ENCODE assay signal across 23 cellular contexts in the genomic region with DNA sequence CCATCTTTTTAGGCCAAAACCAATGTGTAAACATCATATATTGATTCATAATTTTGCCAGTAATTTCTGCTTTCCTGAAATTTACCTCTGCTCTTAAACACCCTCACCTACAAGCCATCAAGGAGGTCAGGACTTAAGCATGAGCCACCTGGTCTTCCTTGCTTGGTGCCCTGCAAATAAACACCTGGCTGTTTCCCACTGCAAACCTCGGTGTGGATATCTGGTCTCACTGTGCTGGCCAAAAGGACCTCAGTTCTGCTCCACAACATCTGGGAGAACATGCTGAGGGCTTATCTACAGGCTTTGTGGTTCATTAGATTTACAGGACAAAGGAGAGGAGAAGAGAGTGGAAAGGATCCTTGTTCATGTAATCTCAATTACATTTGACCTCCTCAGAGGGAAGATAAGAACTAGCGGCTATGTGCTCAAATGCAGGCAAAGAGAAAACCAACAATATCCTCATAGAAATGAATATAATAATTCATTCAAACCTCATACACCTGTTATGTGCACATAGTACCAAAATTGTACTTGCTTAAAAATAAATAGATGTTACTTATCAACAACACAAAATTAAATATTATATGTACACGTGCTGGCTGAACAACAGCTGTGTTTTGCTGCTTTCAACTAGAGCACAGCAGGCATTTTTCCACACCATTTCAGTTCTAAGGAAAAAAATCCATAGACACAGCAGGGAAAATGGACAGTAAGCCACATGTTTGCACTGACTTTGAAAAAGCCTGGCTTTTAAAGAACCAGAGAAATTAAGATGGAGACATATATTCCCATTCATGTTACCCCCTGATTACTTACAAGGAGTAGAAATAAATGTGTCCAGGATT.
DNase-seq lines count a peak whose midpoint lies in the region; TF ChIP-seq lines count a peak whose summit lies in the region.
"Had no signal": no experiment of that assay in that cellular context is flagged by ENCODE, and none has a peak within 500 bp of the region (broad histone marks: within the 10 kb centered on the region; RNA-seq: fewer than 3 reads in every experiment).

No MANE protein-coding gene starts in this region.

- no peak for TF ChIP-seq CTCF in choroid plexus epithelial cell (conservative IDR thresholded peaks at IDR 0.05; ENCODE audit: low read depth, low read length)

- DNase-seq in NCI-H2107 treated with DMSO at 0.1 percent for 48 hours (lab: John Stamatoyannopoulos, UW; ENCODE audit: unreplicated experiment) (peak; percentile 24), NCI-H2107 (lab: John Stamatoyannopoulos, UW) (no peak), NCI-H2227 treated with DMSO at 0.1 percent for 48 hours (lab: John Stamatoyannopoulos, UW) (peak; percentile 83), choroid plexus epithelial cell (ENCODE audit: low read depth) (peak; percentile 10), NCI-H2196 treated with DMSO at 0.1 percent for 48 hours (lab: John Stamatoyannopoulos, UW; ENCODE audit: unreplicated experiment) (no peak), AG08395 (ENCODE audit: low spot score) (no peak), nucleus accumbens (lab: John Stamatoyannopoulos, UW) (no peak)
- DNase-seq in activated CD4-positive, CD25-positive, alpha-beta regulatory T cell (lab: John Stamatoyannopoulos, UW) = no peak
- DNase-seq: activated CD4-positive, alpha-beta T cell treated with anti-CD3 and anti-CD28 coated beads, Interleukin-2, amount 50 U/mL, for 48 hours; activated CD8-positive, alpha-beta memory T cell treated with anti-CD3 and anti-CD28 coated beads, Interleukin-2, amount 50 U/mL, for 4 hours; aorta; BE2C; caudate nucleus; dermis blood vessel endothelial cell; H7; Karpas-422; kidney; MV-4-11; NCI-H446; PC-9; SHP77; T-helper 9 cell had no signal

- H3K4me3 ChIP-seq in choroid plexus epithelial cell (ENCODE audit: low read depth, low read length) = no peak overlapping the region
- H3K4me3 ChIP-seq: lung, PC-9 had no signal

Comparison
In these comparisons a context has a peak if more than half of its experiments do, and no peak if none do; other contexts are left out.
1. DNase-seq: peak in NCI-H2107 treated with DMSO at 0.1 percent for 48 hours (single experiment), NCI-H2227 treated with DMSO at 0.1 percent for 48 hours (single experiment) and choroid plexus epithelial cell (single experiment); none in NCI-H2107 (single experiment), NCI-H2196 treated with DMSO at 0.1 percent for 48 hours (single experiment), activated CD4-positive, CD25-positive, alpha-beta regulatory T cell (0 of 4), AG08395 (single experiment) and nucleus accumbens (0 of 56).